ENCODE assay signal across 20 cellular contexts in genomic region chr15:58437531-58438105, GRCh38. TPM values are rescaled to one million over a fixed set of nuclear protein-coding genes. Genes with fewer than 3 reads are reported as not detected.
DNase-seq lines count a peak whose midpoint lies in the region; ATAC-seq, FAIRE-seq and TF ChIP-seq lines count a peak whose summit lies in the region.
"Had no signal": no experiment of that assay in that cellular context is flagged by ENCODE, and none has a peak within 500 bp of the region (broad histone marks: within the 10 kb centered on the region; RNA-seq: fewer than 3 reads in every experiment).

No MANE protein-coding gene starts in this region.

- TF ChIP-seq RAD21 in liver (IDR thresholded peaks at IDR 0.05) (no peak), HepG2 (CRISPR knock-in tag; IDR thresholded peaks at IDR 0.05) (no peak)

- no TSS peak for BruUV-seq in HepG2 (replicated peaks; lab: Mats Ljungman, UMichigan)

- POLR2A ChIA-PET in HepG2 (lab: Yijun Ruan, JAX), result no interaction called here

- H3K9me3 ChIP-seq in liver (ENCODE audit: control insufficient read depth in 4 of 4, low read length in 3 of 4) (no peaks in the 10 kb centered on the region), HepG2 (ENCODE audit: low read length) (no peaks in the 10 kb centered on the region), mesenchymal stem cell (ENCODE audit: control insufficient read depth, low read length) (no peaks in the 10 kb centered on the region), neuronal stem cell (replicated peaks in 1 of 2; ENCODE audit: control insufficient read depth in 2 of 2, insufficient read depth in 1 of 2, low read depth in 1 of 2, low read length in 2 of 2) (no peaks in the 10 kb centered on the region), adrenal gland (replicated peaks in 1 of 3) (no peaks in the 10 kb centered on the region)
- H3K9me3 ChIP-seq: Caco-2 had no signal

- no peak overlapping the region for H4K8ac ChIP-seq in mesenchymal stem cell (ENCODE audit: low read length)
- no peak overlapping the region for H4K8ac ChIP-seq in neuronal stem cell (ENCODE audit: low read depth, low read length)

- H3K4me1 Mint-ChIP-seq in type B pancreatic cell (ENCODE audit: unreplicated experiment), result peaks cover 54% of the 10 kb centered on the region
- peaks cover 22 to 25% of the 10 kb centered on the region in 2 donors for H3K4me1 Mint-ChIP-seq in natural killer cell

- H3K27ac ChIP-seq in liver (ENCODE audit: low read depth in 1 of 2, low read length in 2 of 2) (peak overlapping the region; percentile 93 to 96), HepG2 (ENCODE audit: extremely low read length, insufficient read depth, low read length) (no peak overlapping the region), mesenchymal stem cell (ENCODE audit: low read length, poor library complexity, severe bottlenecking) (no peak overlapping the region), neuronal stem cell (replicated peaks; ENCODE audit: low read length) (no peak overlapping the region), adrenal gland (no peak overlapping the region)
- H3K27ac ChIP-seq: 22Rv1, BLaER1, GM23248, HL-60 had no signal

- peak overlapping the region; percentile 73 for H3K27ac Mint-ChIP-seq in type B pancreatic cell
- no peak overlapping the region for H3K27ac Mint-ChIP-seq in natural killer cell

- no peak overlapping the region for H3K4me2 ChIP-seq in HepG2 (ENCODE audit: low read depth, low read length)
- no peak overlapping the region for H3K4me2 ChIP-seq in mesenchymal stem cell (ENCODE audit: low read length, poor library complexity, severe bottlenecking)
- H3K4me2 ChIP-seq in neuronal stem cell (ENCODE audit: insufficient read depth, low read length, poor library complexity, severe bottlenecking), result no peak overlapping the region
- H3K4me2 ChIP-seq: BLaER1 had no signal

- ATAC-seq in HepG2, result no peak
- no peak for ATAC-seq in GM19023 (IDR thresholded peaks at IDR 0.05; ENCODE audit: unreplicated experiment)
- no peak for ATAC-seq in natural killer cell

- H3K27me3 ChIP-seq in liver (ENCODE audit: control insufficient read depth in 4 of 4, insufficient read depth in 4 of 4, low read length in 3 of 4), result no peaks in the 10 kb centered on the region
- H3K27me3 ChIP-seq in HepG2 (ENCODE audit: control insufficient read depth in 1 of 2, insufficient read depth in 2 of 2, low read length in 2 of 2), result no peaks in the 10 kb centered on the region
- H3K27me3 ChIP-seq in mesenchymal stem cell (ENCODE audit: control insufficient read depth in 1 of 2, insufficient read depth in 1 of 2, low read length in 2 of 2), result no peaks in the 10 kb centered on the region
- no peaks in the 10 kb centered on the region for H3K27me3 ChIP-seq in neuronal stem cell (ENCODE audit: control insufficient read depth in 3 of 3, insufficient read depth in 3 of 3, low read depth in 1 of 3, low read length in 3 of 3)
- no peaks in the 10 kb centered on the region for H3K27me3 ChIP-seq in adrenal gland

- no peak overlapping the region for H2AK5ac ChIP-seq in mesenchymal stem cell (ENCODE audit: low read length, severe bottlenecking)
- H2AK5ac ChIP-seq in neuronal stem cell (ENCODE audit: low read depth, low read length), result no peak overlapping the region

- DNase-seq in HepG2 (ENCODE audit: low spot score), result no peak
- no peak for DNase-seq in mesenchymal stem cell
- no peak for DNase-seq in neuronal stem cell (ENCODE audit: low spot score)
- DNase-seq in type B pancreatic cell (ENCODE audit: extremely low spot score, unreplicated experiment), result no peak
- DNase-seq in natural killer cell, result no peak
- no peak for DNase-seq in adrenal gland
- DNase-seq: AML-193; Caco-2; CD8-positive, alpha-beta memory T cell; DND-41; GDM1; GM23248 had no signal

- H3K4me3 Mint-ChIP-seq in type B pancreatic cell (no peak overlapping the region), natural killer cell (no peak overlapping the region)
- H3K4me3 Mint-ChIP-seq: CD8-positive, alpha-beta memory T cell had no signal

- TF ChIP-seq CTCF in liver (IDR thresholded peaks at IDR 0.05; ENCODE audit: low read depth, low read length, missing input control) (no peak), HepG2 (CRISPR knock-in tag; IDR thresholded peaks at IDR 0.05) (no peak), type B pancreatic cell (conservative IDR thresholded peaks at IDR 0.05) (no peak), natural killer cell (IDR thresholded peaks at IDR 0.05) (no peak), adrenal gland (IDR thresholded peaks at IDR 0.05) (no peak)

- H2BK5ac ChIP-seq in mesenchymal stem cell (ENCODE audit: low read depth, low read length, poor library complexity, severe bottlenecking), result no peak overlapping the region
- no peak overlapping the region for H2BK5ac ChIP-seq in neuronal stem cell (ENCODE audit: low read length)

- H3K79me1 ChIP-seq in mesenchymal stem cell (replicated peaks; ENCODE audit: low read length, poor library complexity, severe bottlenecking), result no peaks in the 10 kb centered on the region
- H3K79me1 ChIP-seq in neuronal stem cell (ENCODE audit: low read depth, low read length), result no peaks in the 10 kb centered on the region

- no peak overlapping the region for H3K9ac ChIP-seq in liver (ENCODE audit: low read depth in 1 of 2, low read length in 2 of 2)
- H3K9ac ChIP-seq in HepG2 (ENCODE audit: insufficient read depth, low read depth, low read length), result no peak overlapping the region
- H3K9ac ChIP-seq in mesenchymal stem cell (ENCODE audit: low read length), result no peak overlapping the region
- H3K9ac ChIP-seq in neuronal stem cell (ENCODE audit: low read depth, low read length, poor library complexity), result no peak overlapping the region
- H3K9ac ChIP-seq: BLaER1, GM23248 had no signal

- no peak for FAIRE-seq in HepG2 (lab: Jason Lieb, UNC)
- FAIRE-seq: GM12892, GM19239, H54 had no signal

- CTCF ChIA-PET in HepG2 (lab: Yijun Ruan, JAX; ENCODE audit: low intra/inter-chr PET ratio, low total read pairs), result no interaction called here

- no peaks in the 10 kb centered on the region for H4K20me1 ChIP-seq in HepG2 (ENCODE audit: insufficient read depth, low read length)
- H4K20me1 ChIP-seq: BLaER1 had no signal

- H4K91ac ChIP-seq in mesenchymal stem cell (ENCODE audit: low read length), result no peak overlapping the region
- H4K91ac ChIP-seq in neuronal stem cell (ENCODE audit: low read depth, low read length, poor library complexity), result no peak overlapping the region

- H3K14ac ChIP-seq in mesenchymal stem cell (ENCODE audit: low read length in 2 of 2) (no peak overlapping the region), neuronal stem cell (ENCODE audit: low read length) (no peak overlapping the region)

- H2BK15ac ChIP-seq in mesenchymal stem cell (ENCODE audit: low read depth, poor library complexity, severe bottlenecking), result peak overlapping the region; percentile 17
- no peak overlapping the region for H2BK15ac ChIP-seq in neuronal stem cell (ENCODE audit: low read length)

- H3K23ac ChIP-seq in mesenchymal stem cell (ENCODE audit: low read length in 2 of 2) (no peak overlapping the region), neuronal stem cell (ENCODE audit: low read depth, low read length, poor library complexity) (no peak overlapping the region)

- TF ChIP-seq POLR2A in HepG2 (IDR thresholded peaks at IDR 0.05; ENCODE audit: insufficient read depth in 1 of 2, low read depth in 2 of 2, low read length in 2 of 2), result no peak
- TF ChIP-seq POLR2A in adrenal gland (IDR thresholded peaks at IDR 0.05), result no peak

- H3K36me3 ChIP-seq in liver (ENCODE audit: control insufficient read depth in 4 of 4, insufficient read depth in 3 of 4, low read depth in 1 of 4, low read length in 3 of 4), result no peaks in the 10 kb centered on the region
- H3K36me3 ChIP-seq in HepG2 (replicated peaks in 1 of 2; ENCODE audit: control insufficient read depth in 1 of 2, insufficient read depth in 2 of 2, low read length in 2 of 2), result no peaks in the 10 kb centered on the region
- H3K36me3 ChIP-seq in mesenchymal stem cell (ENCODE audit: control insufficient read depth in 1 of 2, insufficient read depth in 2 of 2, low read depth in 1 of 2, low read length in 2 of 2), result no peaks in the 10 kb centered on the region
- no peaks in the 10 kb centered on the region for H3K36me3 ChIP-seq in neuronal stem cell (replicated peaks in 1 of 2; ENCODE audit: control insufficient read depth in 2 of 2, insufficient read depth in 2 of 2, low read length in 2 of 2)
- no peaks in the 10 kb centered on the region for H3K36me3 ChIP-seq in adrenal gland (replicated peaks in 1 of 2)

- H2BK12ac ChIP-seq in mesenchymal stem cell (ENCODE audit: low read length in 2 of 2), result peak overlapping the region in 1 of 2 experiments; percentile 3
- H2BK12ac ChIP-seq in neuronal stem cell (ENCODE audit: low read length), result no peak overlapping the region

- no peak overlapping the region for H2BK120ac ChIP-seq in mesenchymal stem cell (ENCODE audit: low read depth, low read length)
- H2BK120ac ChIP-seq in neuronal stem cell (ENCODE audit: low read depth, low read length), result no peak overlapping the region

- H3K36me3 Mint-ChIP-seq in type B pancreatic cell, result no peaks in the 10 kb centered on the region
- no peaks in the 10 kb centered on the region for H3K36me3 Mint-ChIP-seq in natural killer cell

- H3K9me3 Mint-ChIP-seq in type B pancreatic cell (no peaks in the 10 kb centered on the region), natural killer cell (no peaks in the 10 kb centered on the region)
- H3K9me3 Mint-ChIP-seq: CD8-positive, alpha-beta memory T cell had no signal

- H3K4me1 ChIP-seq in liver (ENCODE audit: control insufficient read depth in 4 of 4, insufficient read depth in 4 of 4, low read length in 3 of 4), result peaks cover 16 to 65% (median 48%) of the 10 kb centered on the region in 4 donors
- peaks cover 76% of the 10 kb centered on the region for H3K4me1 ChIP-seq in HepG2 (ENCODE audit: insufficient read depth, low read length)
- peaks cover 15% of the 10 kb centered on the region for H3K4me1 ChIP-seq in mesenchymal stem cell (ENCODE audit: control insufficient read depth, insufficient read depth, low read depth, low read length)
- H3K4me1 ChIP-seq in neuronal stem cell (ENCODE audit: control insufficient read depth in 2 of 2, insufficient read depth in 1 of 2, low read depth in 1 of 2, low read length in 2 of 2), result peaks cover 5 to 13% of the 10 kb centered on the region in 2 donors
- peaks cover 18 to 33% of the 10 kb centered on the region in 2 donors for H3K4me1 ChIP-seq in adrenal gland (replicated peaks in 1 of 2)

- no peak overlapping the region for H3K4ac ChIP-seq in mesenchymal stem cell (ENCODE audit: low read depth in 1 of 2, low read length in 2 of 2)
- no peak overlapping the region for H3K4ac ChIP-seq in neuronal stem cell (ENCODE audit: low read length)

- peaks cover 8% of the 10 kb centered on the region for H3K79me2 ChIP-seq in HepG2 (ENCODE audit: insufficient read depth, low read length)

- H3K27me3 Mint-ChIP-seq in type B pancreatic cell, result no peaks in the 10 kb centered on the region
- no peaks in the 10 kb centered on the region for H3K27me3 Mint-ChIP-seq in natural killer cell (ENCODE audit: low read depth in 2 of 2)
- H3K27me3 Mint-ChIP-seq: CD8-positive, alpha-beta memory T cell had no signal

- TF ChIP-seq EP300 in HepG2 (IDR thresholded peaks at IDR 0.05; ENCODE audit: low read depth in 2 of 2, low read length in 2 of 2) (no peak), HepG2 (CRISPR knock-in tag; IDR thresholded peaks at IDR 0.05; ENCODE audit: borderline replicate concordance) (no peak)

- WGBS in liver, result 92% methylated on average over 9 of the region's 9 CpGs
- 93% methylated on average over 9 of the region's 9 CpGs for WGBS in HepG2 (ENCODE audit: low lambda C conversion rate)
- 93% methylated on average over 9 of the region's 9 CpGs for WGBS in mesenchymal stem cell
- WGBS in neuronal stem cell (ENCODE audit: extremely low coverage in 2 of 2, insufficient read length in 2 of 2, insufficient replicate concordance in 1 of 2), 2 donors, result no CpG with 5 or more reads among the region's 9 CpGs
- 93 to 99% (median 95%) methylated on average over 9 of the region's 9 CpGs for WGBS in adrenal gland, 4 donors

- in situ Hi-C loops in HepG2 (cut with HindIII; ENCODE audit: extremely low pct_ligation_motif_present, low pct_unique_long_range_greater_than_20kb), result no loop called here

- intact Hi-C loops in HepG2 (cut with micrococcal nuclease; ENCODE audit: unreplicated experiment) (loop anchor here (10.0 kb wide), 1 partner anchor 187 kb away; no protein-coding TSS in a partner anchor), natural killer cell (cut with micrococcal nuclease) (no loop called here), adrenal gland (cut with DNase I) (loop anchor here in 1 of 2 donors (10.0 kb wide), 1 partner anchor 107 kb away; no protein-coding TSS in a partner anchor)

- H3K4me3 ChIP-seq in liver (ENCODE audit: low read depth in 1 of 3, low read length in 3 of 3) (no peak overlapping the region), HepG2 (replicated peaks in 1 of 3; ENCODE audit: insufficient read depth in 1 of 3, low read depth in 2 of 3, low read length in 3 of 3) (no peak overlapping the region), mesenchymal stem cell (ENCODE audit: insufficient read depth in 1 of 2, low read depth in 1 of 2, low read length in 2 of 2) (no peak overlapping the region), neuronal stem cell (ENCODE audit: low read length in 2 of 2) (no peak overlapping the region), adrenal gland (no peak overlapping the region)
- H3K4me3 ChIP-seq: BLaER1, GM23248 had no signal

- H2AFZ ChIP-seq in HepG2 (ENCODE audit: low read length) (no peak overlapping the region), mesenchymal stem cell (ENCODE audit: low read depth, low read length) (no peak overlapping the region), neuronal stem cell (ENCODE audit: low read length) (no peak overlapping the region)
- H2AFZ ChIP-seq: GM23248 had no signal

- no peak overlapping the region for H3K18ac ChIP-seq in mesenchymal stem cell (ENCODE audit: low read depth in 1 of 2, low read length in 2 of 2)
- H3K18ac ChIP-seq in neuronal stem cell (ENCODE audit: low read length), result peak overlapping the region; percentile 6

RNA-seq across cellular contexts. Expression of gene LIPC, which starts 5.8 kb away (rescaled TPM):
- 100 to 1,000 TPM; 136 to 268 TPM for total RNA-seq in liver
- polyA plus RNA-seq in liver, result 100 to 1,000 TPM in 1 of 2 donors, 10 to 100 TPM in 1; 60.1 to 126 TPM
- 15.0 and 26.0 TPM in 2 replicates for total RNA-seq in HepG2 (2016; rRNA removed; fragmentation: Illumina TruSeq; extraction: Trizol)
- 3.6 and 5.6 TPM in 2 replicates for total RNA-seq in HepG2 (2016; cell fraction: cytosol; rRNA removed; fragmentation: Illumina TruSeq; extraction: Trizol; ENCODE audit: low read depth)
- 14.4 and 27.2 TPM in 2 replicates for total RNA-seq in HepG2 (2016; cell fraction: insoluble cytoplasmic fraction; rRNA removed; fragmentation: Illumina TruSeq; extraction: Trizol)
- total RNA-seq in HepG2 (2016; cell fraction: membrane; rRNA removed; fragmentation: Illumina TruSeq; extraction: Trizol), result 9.5 and 11.4 TPM in 2 replicates
- 31.9 and 35.6 TPM in 2 replicates for total RNA-seq in HepG2 (2016; cell fraction: nucleus; rRNA removed; fragmentation: Illumina TruSeq; extraction: Trizol)
- 38.0 and 46.9 TPM in 2 replicates for polyA plus RNA-seq in HepG2 (2011; rRNA removed)
- polyA plus RNA-seq in HepG2 (2011; cell fraction: cytosol; rRNA removed), result 32.6 and 40.5 TPM in 2 replicates
- 25.6 and 27.7 TPM in 2 replicates for polyA plus RNA-seq in HepG2 (2011; cell fraction: nucleus; rRNA removed)
- 28.9 and 34.2 TPM in 2 replicates for polyA plus RNA-seq in HepG2 (2012)
- polyA plus RNA-seq in HepG2 (2016; cell fraction: cytosol; fragmentation: Illumina TruSeq; extraction: Trizol; ENCODE audit: low read depth), result 9.2 and 9.9 TPM in 2 replicates
- polyA plus RNA-seq in HepG2 (2016; cell fraction: insoluble cytoplasmic fraction; fragmentation: Illumina TruSeq; extraction: Trizol; ENCODE audit: low read depth), result 20.8 and 21.9 TPM in 2 replicates
- polyA plus RNA-seq in HepG2 (2016; cell fraction: membrane; fragmentation: Illumina TruSeq; extraction: Trizol; ENCODE audit: low read depth), result 13.3 and 17.3 TPM in 2 replicates
- polyA plus RNA-seq in HepG2 (2016; cell fraction: nucleus; fragmentation: Illumina TruSeq; extraction: Trizol; ENCODE audit: insufficient read depth, low read depth), result 46.6 and 49.7 TPM in 2 replicates
- 66.7 TPM in 1 of 2 replicates, not detected in the other for polyA minus RNA-seq in HepG2 (2011; rRNA and poly(A)+ RNA removed; ENCODE audit: low replicate concordance)
- 17.8 and 19.8 TPM in 2 replicates for polyA minus RNA-seq in HepG2 (2011; cell fraction: cytosol; rRNA and poly(A)+ RNA removed)
- polyA minus RNA-seq in HepG2 (2011; cell fraction: nucleus; rRNA and poly(A)+ RNA removed), result 21.2 and 25.1 TPM in 2 replicates
- polyA plus RNA-seq in mesenchymal stem cell (2013, experiment 1 of 2), result not detected
- polyA plus RNA-seq in mesenchymal stem cell (2013, experiment 2 of 2), result not detected
- polyA plus RNA-seq in neuronal stem cell (2013, experiment 1 of 2), result not detected
- polyA plus RNA-seq in neuronal stem cell (2013, experiment 2 of 2), result not detected
- 10.9 and 33.1 TPM in 2 replicates for total RNA-seq in type B pancreatic cell (ENCODE audit: low replicate concordance)
- total RNA-seq in natural killer cell, result 1 to 10 TPM; 5.3 to 7.1 (median 5.3) TPM
- total RNA-seq in adrenal gland, result 1 to 10 TPM in 1 of 8 donors, under 1 TPM in 4, not detected in 3; 0.11 to 1.0 (median 0.18) TPM
- under 1 TPM in 2 of 3 donors, not detected in 1; 0.24 to 0.48 TPM for polyA plus RNA-seq in adrenal gland

Comparison
In these comparisons a context has a peak if more than half of its experiments do, and no peak if none do; other contexts are left out.
1. H3K27ac ChIP-seq: peak in liver (2 of 2); none in HepG2 (single experiment), mesenchymal stem cell (single experiment), neuronal stem cell (single experiment) and adrenal gland (0 of 5).